1 cellular context compared by ENCODE assay signal in genomic region chr10:49689882-49690510, GRCh38.
TF ChIP-seq lines count a peak whose summit lies in the region.

No MANE protein-coding gene starts in this region.

TF ChIP-seq in H1, 55 proteins besides CTCF, POLR2A, EP300 and RAD21:
- TF ChIP-seq TEAD4 (IDR thresholded peaks at IDR 0.05; ENCODE audit: low read depth, low read length): no peak
- peak; percentile 33 for TF ChIP-seq CTBP2 (IDR thresholded peaks at IDR 0.05; ENCODE audit: borderline replicate concordance, insufficient read depth, insufficient read length, low read length)
- 0 out of 2 replicates have a peak, but pooled peaks have one; percentile 63 for TF ChIP-seq TCF12 (IDR thresholded peaks at IDR 0.05; ENCODE audit: low read depth, low read length)
- TF ChIP-seq KDM1A (IDR thresholded peaks at IDR 0.05; ENCODE audit: borderline replicate concordance, low read length): peak; percentile 71; the same call in 1 of the 2 replicates
- peak; percentile 99 for TF ChIP-seq NANOG (IDR thresholded peaks at IDR 0.05; ENCODE audit: insufficient read depth, low read depth, low read length, poor library complexity, severe bottlenecking)
- TF ChIP-seq EGR1 (IDR thresholded peaks at IDR 0.05; ENCODE audit: borderline replicate concordance, low read depth, low read length): 0 out of 2 replicates have a peak, but pooled peaks have one; percentile 47
- peak; percentile 56 for TF ChIP-seq SP1 (IDR thresholded peaks at IDR 0.05; ENCODE audit: low read depth, low read length)
- peak; percentile 92 for TF ChIP-seq ASH2L (IDR thresholded peaks at IDR 0.05; ENCODE audit: low read length)
- TF ChIP-seq SP2 (IDR thresholded peaks at IDR 0.05; ENCODE audit: low read length): no peak
- TF ChIP-seq ATF2 (IDR thresholded peaks at IDR 0.05; ENCODE audit: low read length): 0 out of 2 replicates have a peak, but pooled peaks have one; percentile 17
- no peak for TF ChIP-seq KDM4A (IDR thresholded peaks at IDR 0.05; ENCODE audit: low read depth, low read length, severe bottlenecking)
- TF ChIP-seq JUND (IDR thresholded peaks at IDR 0.05; ENCODE audit: low read length): no peak
- peak; percentile 26 to 36; a peak in 1 of 4 replicates for TF ChIP-seq HDAC2 (IDR thresholded peaks at IDR 0.05; ENCODE audit: borderline replicate concordance in 1 of 2, low read depth in 2 of 2, low read length in 2 of 2)
- no peak for TF ChIP-seq CBX5 (IDR thresholded peaks at IDR 0.05; ENCODE audit: low read depth, low read length)
- 0 out of 2 replicates have a peak, but pooled peaks have one; percentile 22 for TF ChIP-seq E2F6 (IDR thresholded peaks at IDR 0.05)
- TF ChIP-seq EZH2 (IDR thresholded peaks at IDR 0.05; ENCODE audit: low read depth, low read length, severe bottlenecking): no peak
- no peak for TF ChIP-seq RFX5 (IDR thresholded peaks at IDR 0.05; ENCODE audit: borderline replicate concordance, low read depth, low read length)
- TF ChIP-seq BRCA1 (IDR thresholded peaks at IDR 0.05; ENCODE audit: low read depth, low read length): no peak
- peak; percentile 30; the same call in 1 of the 2 replicates for TF ChIP-seq YY1 (IDR thresholded peaks at IDR 0.05; ENCODE audit: low read depth, low read length)
- TF ChIP-seq USF2 (IDR thresholded peaks at IDR 0.05; ENCODE audit: low read length): no peak
- TF ChIP-seq SIN3A (conservative IDR thresholded peaks at IDR 0.05 in 1 of 2, IDR thresholded peaks at IDR 0.05 in 1 of 2; ENCODE audit: low read depth in 1 of 2, low read length in 2 of 2): 0 out of 4 replicates have a peak, but pooled peaks of 1 of the 2 experiments have one; percentile 25
- TF ChIP-seq MAX (IDR thresholded peaks at IDR 0.05): peak; percentile 60
- TF ChIP-seq TBP (IDR thresholded peaks at IDR 0.05; ENCODE audit: low read depth, low read length): no peak
